Comparison of ENCODE assay signal across 30 cellular contexts in genomic region chr3:63869929-63870328, GRCh38. TPM values are rescaled to one million over a fixed set of nuclear protein-coding genes. Genes with fewer than 3 reads are reported as not detected.
"Had no signal": no experiment of that assay in that cellular context is flagged by ENCODE, and none has a peak within 500 bp of the region (broad histone marks: within the 10 kb centered on the region; RNA-seq: fewer than 3 reads in every experiment).

No MANE protein-coding gene starts in this region.

- H2AFZ ChIP-seq: PC-9 had no signal

- H3K27me3 ChIP-seq: brain microvascular endothelial cell had no signal

- ATAC-seq: K562 had no signal

- DNase-seq: activated B cell treated with CpG ODN at 0.5 μM for 24 hours; activated CD4-positive, alpha-beta memory T cell treated with anti-CD3 and anti-CD28 coated beads, Interleukin-2, amount 10 ng/mL, durations not matched to agents 7 days and 5 days; activated CD4-positive, alpha-beta T cell treated with anti-CD3 and anti-CD28 coated beads for 1 hour; activated CD4-positive, alpha-beta T cell treated with anti-CD3 and anti-CD28 coated beads, Interleukin-2, amount 10 ng/mL, durations not matched to agents 7 days and 5 days; activated gamma-delta T cell treated with Interleukin-2 at 50 U/mL for 16 hours; activated naive CD4-positive, alpha-beta T cell treated with anti-CD3 and anti-CD28 coated beads, Interleukin-2, amount 10 ng/mL, durations not matched to agents 7 days and 5 days; activated naive CD8-positive, alpha-beta T cell treated with anti-CD3 and anti-CD28 coated beads for 36 hours; activated T-cell treated with anti-CD3 and anti-CD28 coated beads for 4 hours; activated T-cell treated with anti-CD3 and anti-CD28 coated beads, Interleukin-2, amount 50 U/mL, for 48 hours; brain microvascular endothelial cell; cerebellar nuclear complex; Kasumi-1; NCI-H1048; NCI-H146; NCI-H187 treated with DMSO at 0.1 percent for 48 hours; NCI-H2081 treated with DMSO at 0.1 percent for 48 hours; NCI-H446 treated with DMSO at 0.1 percent for 48 hours; NCI-H524 treated with DMSO at 0.1 percent for 48 hours; NCI-H774; PC-9; SIG-M5; T-helper 2 cell; T1000 had no signal

- H3K27ac ChIP-seq: brain microvascular endothelial cell had no signal

- H3K36me3 ChIP-seq: brain microvascular endothelial cell had no signal

- H3K4me3 ChIP-seq: K562, PC-9 had no signal

RNA-seq across cellular contexts. Expression of gene SCAANT1, which starts 42.3 kb away (rescaled TPM):
- total RNA-seq: activated B cell treated with CpG ODN at 0.5 μM for 24 hours; activated CD4-positive, alpha-beta memory T cell treated with anti-CD3 and anti-CD28 coated beads, Interleukin-2, amount 10 ng/mL, durations not matched to agents 7 days and 5 days; activated CD4-positive, alpha-beta T cell treated with anti-CD3 and anti-CD28 coated beads, Interleukin-2, amount 10 ng/mL, durations not matched to agents 7 days and 5 days; activated CD8-positive, alpha-beta memory T cell treated with anti-CD3 and anti-CD28 coated beads for 36 hours; activated naive CD8-positive, alpha-beta T cell treated with anti-CD3 and anti-CD28 coated beads for 36 hours; cardiac septum; K562; M059J; PC-9; RPMI7951 had no signal
- polyA plus RNA-seq: adipose tissue, K562 had no signal

RNA-seq across cellular contexts. Expression of gene C3orf49, which starts 50.8 kb away (rescaled TPM):
- total RNA-seq: activated B cell treated with CpG ODN at 0.5 μM for 24 hours; activated CD4-positive, alpha-beta memory T cell treated with anti-CD3 and anti-CD28 coated beads, Interleukin-2, amount 10 ng/mL, durations not matched to agents 7 days and 5 days; activated CD4-positive, alpha-beta T cell treated with anti-CD3 and anti-CD28 coated beads, Interleukin-2, amount 10 ng/mL, durations not matched to agents 7 days and 5 days; activated CD8-positive, alpha-beta memory T cell treated with anti-CD3 and anti-CD28 coated beads for 36 hours; activated naive CD8-positive, alpha-beta T cell treated with anti-CD3 and anti-CD28 coated beads for 36 hours; activated T-helper 2 cell treated with anti-CD3 and anti-CD28 coated beads, Interferon-gamma antibody, Interleukin-2, Interleukin-4, amounts not matched to agents 10 μg/mL and 5 μg/mL and 100 μg/mL, durations not matched to agents 14 hours and 24 hours and 36 hours; cardiac septum; K562; M059J; PC-9; RPMI7951 had no signal
- polyA plus RNA-seq: adipose tissue, K562 had no signal
